ENCODE assay signal across 9 cellular contexts in genomic region chr4:2483237-2483636, GRCh38. TPM values are rescaled to one million over a fixed set of nuclear protein-coding genes. Genes with fewer than 3 reads are reported as not detected.
A peak's percentile ranks its signal among the peaks of the same experiment; 100 is the strongest.
DNase-seq lines count a peak whose midpoint lies in the region; ATAC-seq and TF ChIP-seq lines count a peak whose summit lies in the region.
"Had no signal": no experiment of that assay in that cellular context is flagged by ENCODE, and none has a peak within 500 bp of the region (broad histone marks: within the 10 kb centered on the region; RNA-seq: fewer than 3 reads in every experiment).

No MANE protein-coding gene starts in this region.

- CTCF ChIA-PET in A673 (lab: Charles Lee) = interaction anchor here (0.7 kb wide), 1 partner anchor 43 kb away, joined by 3 read pairs; no protein-coding TSS in a partner anchor

- no peaks in the 10 kb centered on the region for H3K27me3 Mint-ChIP-seq in central memory CD8-positive, alpha-beta T cell
- H3K27me3 Mint-ChIP-seq in nephron (ENCODE audit: low read depth) = no peaks in the 10 kb centered on the region
- H3K27me3 Mint-ChIP-seq: activated CD8-positive, alpha-beta memory T cell treated with anti-CD3 and anti-CD28 coated beads, Interleukin-2, amount 10 ng/mL, durations not matched to agents 7 days and 5 days had no signal

- H3K4me1 Mint-ChIP-seq in central memory CD8-positive, alpha-beta T cell = peaks cover 89% of the 10 kb centered on the region
- H3K4me1 Mint-ChIP-seq in nephron = peaks cover 74% of the 10 kb centered on the region

- no TSS peak for BruUV-seq in A673 (replicated peaks; lab: Mats Ljungman, UMichigan)

- POLR2A ChIA-PET in A673 (lab: Charles Lee; ENCODE audit: low non-redundant PET) = no interaction called here

- intact Hi-C loops in A673 (cut with micrococcal nuclease; ENCODE audit: unreplicated experiment) = no loop called here

- no peak overlapping the region for H3K4me3 ChIP-seq in A673 (ENCODE audit: low read depth, low read length, poor library complexity, severe bottlenecking)

- H3K4me1 ChIP-seq in A673 (ENCODE audit: insufficient read depth, low read length, poor library complexity, severe bottlenecking) = peaks cover 67% of the 10 kb centered on the region

- H3K9me3 ChIP-seq in A673 (ENCODE audit: low read depth, low read length, poor library complexity, severe bottlenecking) = no peaks in the 10 kb centered on the region

- peak overlapping the region; percentile 74 for H3K4me3 Mint-ChIP-seq in central memory CD8-positive, alpha-beta T cell
- no peak overlapping the region for H3K4me3 Mint-ChIP-seq in nephron

- no peaks in the 10 kb centered on the region for H3K27me3 ChIP-seq in A673 (replicated peaks; ENCODE audit: insufficient read depth, low read depth, low read length, poor library complexity)

- TF ChIP-seq CTCF in A673 (conservative IDR thresholded peaks at IDR 0.05; ENCODE audit: low read depth, low read length) (no peak), nephron (IDR thresholded peaks at IDR 0.05; ENCODE audit: unreplicated experiment in 3 of 3) (no peak)

- DNase-seq in A673 (ENCODE audit: low spot score) (no peak), DMS114 treated with DMSO at 0.1 percent for 48 hours (lab: John Stamatoyannopoulos, UW; ENCODE audit: unreplicated experiment) (no peak), NCI-H2029 (lab: John Stamatoyannopoulos, UW) (no peak), NCI-H524 (lab: John Stamatoyannopoulos, UW) (no peak)
- DNase-seq in central memory CD8-positive, alpha-beta T cell (ENCODE audit: low spot score in 2 of 2) = no peak

- H3K27ac ChIP-seq in A673 (ENCODE audit: low read depth, low read length, poor library complexity, severe bottlenecking) = peak overlapping the region; percentile 76

- H3K27ac Mint-ChIP-seq in central memory CD8-positive, alpha-beta T cell (ENCODE audit: low read depth) = no peak overlapping the region
- peak overlapping the region; percentile 82 to 93 (median 91) for H3K27ac Mint-ChIP-seq in nephron

- peak; percentile 4 for ATAC-seq in GM19395 (IDR thresholded peaks at IDR 0.05; ENCODE audit: unreplicated experiment)
- ATAC-seq in central memory CD8-positive, alpha-beta T cell (replicated peaks; ENCODE audit: extremely low read depth, poor library complexity, severe bottlenecking) = no peak
- ATAC-seq in GM21528 (IDR thresholded peaks at IDR 0.05; ENCODE audit: low FRiP score, unreplicated experiment) = no peak

- no peaks in the 10 kb centered on the region for H3K9me3 Mint-ChIP-seq in central memory CD8-positive, alpha-beta T cell
- no peaks in the 10 kb centered on the region for H3K9me3 Mint-ChIP-seq in nephron

- H3K36me3 ChIP-seq in A673 (ENCODE audit: insufficient read depth, low read length, poor library complexity, severe bottlenecking) = no peaks in the 10 kb centered on the region

- peaks cover 33% of the 10 kb centered on the region for H3K36me3 Mint-ChIP-seq in central memory CD8-positive, alpha-beta T cell (ENCODE audit: insufficient read depth)
- peaks cover 3% of the 10 kb centered on the region for H3K36me3 Mint-ChIP-seq in nephron (ENCODE audit: low read depth)

RNA-seq across cellular contexts. Expression of gene RNF4, which starts 14.3 kb away (rescaled TPM):
- total RNA-seq in A673 (2021) = 113 and 119 TPM in 2 replicates

RNA-seq across cellular contexts. Expression of gene FAM193A, which starts 53.2 kb away (rescaled TPM):
- 35.5 and 38.2 TPM in 2 replicates for total RNA-seq in A673 (2021)
